ENCODE assay signal across 16 cellular contexts in genomic region chr20:51888186-51888790, GRCh38.
DNase-seq lines count a peak whose midpoint lies in the region; ATAC-seq and TF ChIP-seq lines count a peak whose summit lies in the region.
"Had no signal": no experiment of that assay in that cellular context is flagged by ENCODE, and none has a peak within 500 bp of the region (broad histone marks: within the 10 kb centered on the region; RNA-seq: fewer than 3 reads in every experiment).

No MANE protein-coding gene starts in this region.

- H2AK5ac ChIP-seq in neuronal stem cell (ENCODE audit: low read depth, low read length) = no peak overlapping the region

- no peak for TF ChIP-seq CTCF in GM23338 (conservative IDR thresholded peaks at IDR 0.05; ENCODE audit: low read depth in 2 of 2)
- TF ChIP-seq CTCF in GM10248 (IDR thresholded peaks at IDR 0.05; ENCODE audit: control extremely low read depth, extremely low read depth, low read depth, missing control alignments) = no peak
- no peak for TF ChIP-seq CTCF in spleen (IDR thresholded peaks at IDR 0.05 in 8 of 11, conservative IDR thresholded peaks at IDR 0.05 in 3 of 11)

- intact Hi-C loops in spleen (cut with DNase I; ENCODE audit: low total_unique reads) = no loop called here

- no peak overlapping the region for H4K8ac ChIP-seq in neuronal stem cell (ENCODE audit: low read depth, low read length)

- H3K18ac ChIP-seq in neuronal stem cell (ENCODE audit: low read length) = no peak overlapping the region

- CTCF ChIA-PET in GM10248 (lab: Yijun Ruan, JAX) = no interaction called here

- H3K23ac ChIP-seq in neuronal stem cell (ENCODE audit: low read depth, low read length, poor library complexity) = no peak overlapping the region

- no peak overlapping the region for H3K4ac ChIP-seq in neuronal stem cell (ENCODE audit: low read length)

- H2BK12ac ChIP-seq in neuronal stem cell (ENCODE audit: low read length) = no peak overlapping the region

- no peaks in the 10 kb centered on the region for H3K36me3 Mint-ChIP-seq in GM23338 (ENCODE audit: low read depth)

- H3K27ac ChIP-seq in GM23338 (ENCODE audit: low read depth) (peak overlapping the region; percentile 78; the same call in 1 of the 2 replicates), iPS-18a (ENCODE audit: low read length) (no peak overlapping the region), neuronal stem cell (replicated peaks; ENCODE audit: low read length) (peak overlapping the region; percentile 88), spleen (no peak overlapping the region)
- H3K27ac ChIP-seq: A549; BLaER1 treated with 17β-estradiol and CSF1 and Interleukin-3, amounts not matched to agents 10 nM and 100 nM; RWPE1 had no signal

- peaks cover 37% of the 10 kb centered on the region for H3K4me1 Mint-ChIP-seq in GM23338

- H2BK15ac ChIP-seq in neuronal stem cell (ENCODE audit: low read length) = no peak overlapping the region

- H3K9me2 ChIP-seq in GM23338 (ENCODE audit: insufficient read depth) = no peaks in the 10 kb centered on the region

- no peaks in the 10 kb centered on the region for H3K36me3 ChIP-seq in GM23338 (ENCODE audit: insufficient read depth)
- no peaks in the 10 kb centered on the region for H3K36me3 ChIP-seq in iPS-18a (ENCODE audit: control insufficient read depth, low read depth, low read length)
- no peaks in the 10 kb centered on the region for H3K36me3 ChIP-seq in neuronal stem cell (replicated peaks in 1 of 2; ENCODE audit: control insufficient read depth in 2 of 2, insufficient read depth in 2 of 2, low read length in 2 of 2)
- H3K36me3 ChIP-seq in spleen = no peaks in the 10 kb centered on the region
- H3K36me3 ChIP-seq: BLaER1 treated with 17β-estradiol and CSF1 and Interleukin-3, amounts not matched to agents 10 nM and 100 nM had no signal

- H3K79me1 ChIP-seq in neuronal stem cell (ENCODE audit: low read depth, low read length) = no peaks in the 10 kb centered on the region

- no peaks in the 10 kb centered on the region for H4K20me1 ChIP-seq in GM23338 (replicated peaks; ENCODE audit: insufficient read depth)
- H4K20me1 ChIP-seq: BLaER1 treated with 17β-estradiol and CSF1 and Interleukin-3, amounts not matched to agents 10 nM and 100 nM had no signal

- no CpG with 5 or more reads among the region's 11 CpGs for WGBS in neuronal stem cell (ENCODE audit: extremely low coverage in 2 of 2, insufficient read length in 2 of 2, insufficient replicate concordance in 1 of 2), 2 donors
- WGBS in spleen, 5 donors = 81 to 90% (median 84%) methylated on average over 11 of the region's 11 CpGs

- H3K4me3 ChIP-seq in GM23338 (no peak overlapping the region; the same call in 1 of the 2 replicates), iPS-18a (ENCODE audit: low read length) (peak overlapping the region; percentile 2), neuronal stem cell (ENCODE audit: low read length in 2 of 2) (peak overlapping the region in 1 of 2 donors; percentile 10), spleen (no peak overlapping the region)
- H3K4me3 ChIP-seq: A549; BLaER1 treated with 17β-estradiol and CSF1 and Interleukin-3, amounts not matched to agents 10 nM and 100 nM had no signal

- no peaks in the 10 kb centered on the region for H3K27me3 ChIP-seq in GM23338 (ENCODE audit: insufficient read depth)
- no peaks in the 10 kb centered on the region for H3K27me3 ChIP-seq in iPS-18a (ENCODE audit: control insufficient read depth, insufficient read depth, low read length)
- no peaks in the 10 kb centered on the region for H3K27me3 ChIP-seq in neuronal stem cell (ENCODE audit: control insufficient read depth in 3 of 3, insufficient read depth in 3 of 3, low read depth in 1 of 3, low read length in 3 of 3)
- peaks cover 0 to 2% (median 0%) of the 10 kb centered on the region in 7 donors for H3K27me3 ChIP-seq in spleen (replicated peaks in 1 of 7)
- H3K27me3 ChIP-seq: BLaER1 treated with 17β-estradiol and CSF1 and Interleukin-3, amounts not matched to agents 10 nM and 100 nM had no signal

- H3K9me3 ChIP-seq in iPS-18a (ENCODE audit: control insufficient read depth, low read depth, low read length) (no peaks in the 10 kb centered on the region), neuronal stem cell (replicated peaks in 1 of 2; ENCODE audit: control insufficient read depth in 2 of 2, insufficient read depth in 1 of 2, low read depth in 1 of 2, low read length in 2 of 2) (no peaks in the 10 kb centered on the region), spleen (no peaks in the 10 kb centered on the region)
- H3K9me3 ChIP-seq: A549; BLaER1 treated with 17β-estradiol and CSF1 and Interleukin-3, amounts not matched to agents 10 nM and 100 nM had no signal

- no peaks in the 10 kb centered on the region for H3K9me3 Mint-ChIP-seq in GM23338

- DNase-seq in GM23338 (ENCODE audit: low spot score) = peak; percentile 16
- DNase-seq in NCI-H146 treated with DMSO at 0.1 percent for 48 hours (lab: John Stamatoyannopoulos, UW; ENCODE audit: unreplicated experiment) = peak; percentile 20
- DNase-seq in neuronal stem cell (ENCODE audit: low spot score) = peak; percentile 70
- DNase-seq in GM10248 (ENCODE audit: extremely low spot score) = no peak
- DNase-seq in spleen = no peak
- no peak for DNase-seq in NOMO-1 (lab: John Stamatoyannopoulos, UW; ENCODE audit: unreplicated experiment in 2 of 2)
- DNase-seq: DMS 273 treated with DMSO at 0.1 percent for 48 hours, H7, NCI-H1048, NCI-H1694 treated with DMSO at 0.1 percent for 48 hours, NCI-H2107, NCI-H446 had no signal

- peaks cover 8% of the 10 kb centered on the region; the same call in 1 of the 2 replicates for H3F3A ChIP-seq in GM23338 (replicated peaks; ENCODE audit: low read depth)

- H3K79me2 ChIP-seq in GM23338 (replicated peaks; ENCODE audit: insufficient read depth) = no peaks in the 10 kb centered on the region

- no peak for TF ChIP-seq POLR2A in spleen (IDR thresholded peaks at IDR 0.05)

- H3K27ac Mint-ChIP-seq in GM23338 = peak overlapping the region; percentile 66; the same call in 1 of the 2 replicates

- H3K4me2 ChIP-seq in GM23338 (peak overlapping the region; percentile 30), neuronal stem cell (ENCODE audit: insufficient read depth, low read length, poor library complexity, severe bottlenecking) (peak overlapping the region; percentile 35)
- H3K4me2 ChIP-seq: A549; BLaER1 treated with 17β-estradiol and CSF1 and Interleukin-3, amounts not matched to agents 10 nM and 100 nM had no signal

- ATAC-seq in GM23338 = no peak; the same call in 1 of the 3 replicates
- ATAC-seq: A549 had no signal

- H2AFZ ChIP-seq in GM23338 (peak overlapping the region; percentile 3; the same call in 1 of the 2 replicates), neuronal stem cell (ENCODE audit: low read length) (peak overlapping the region; percentile 87)

- H3K4me3 Mint-ChIP-seq in GM23338 = no peak overlapping the region

- no peaks in the 10 kb centered on the region for H3K27me3 Mint-ChIP-seq in GM23338 (ENCODE audit: insufficient read depth, low read depth, poor library complexity)

- no peak overlapping the region for H3K14ac ChIP-seq in neuronal stem cell (ENCODE audit: low read length)

- H2BK5ac ChIP-seq in neuronal stem cell (ENCODE audit: low read length) = no peak overlapping the region

- H3K4me1 ChIP-seq in GM23338 (ENCODE audit: insufficient read depth) = peaks cover 32% of the 10 kb centered on the region
- peaks cover 36% of the 10 kb centered on the region for H3K4me1 ChIP-seq in iPS-18a (ENCODE audit: control insufficient read depth, low read depth, low read length)
- H3K4me1 ChIP-seq in neuronal stem cell (ENCODE audit: control insufficient read depth in 2 of 2, insufficient read depth in 1 of 2, low read depth in 1 of 2, low read length in 2 of 2) = peaks cover 13 to 24% of the 10 kb centered on the region in 2 donors
- H3K4me1 ChIP-seq in spleen = no peaks in the 10 kb centered on the region

- H3K9ac ChIP-seq in iPS-18a (ENCODE audit: low read length) = no peak overlapping the region
- H3K9ac ChIP-seq in neuronal stem cell (ENCODE audit: low read depth, low read length, poor library complexity) = no peak overlapping the region
- H3K9ac ChIP-seq: BLaER1 treated with 17β-estradiol and CSF1 and Interleukin-3, amounts not matched to agents 10 nM and 100 nM had no signal

- H2BK120ac ChIP-seq in neuronal stem cell (ENCODE audit: low read depth, low read length) = no peak overlapping the region

- no peak overlapping the region for H4K91ac ChIP-seq in neuronal stem cell (ENCODE audit: low read depth, low read length, poor library complexity)

- POLR2A ChIA-PET in GM10248 (lab: Yijun Ruan, JAX) = no interaction called here

TF ChIP-seq in GM23338, 12 proteins besides CTCF, POLR2A, EP300 and RAD21 (continues in another document):
- no peak for TF ChIP-seq EZH2phosphoT487 (IDR thresholded peaks at IDR 0.05; ENCODE audit: unreplicated experiment)

Comparison
In these comparisons a context has a peak if more than half of its experiments do, and no peak if none do; other contexts are left out.
1. DNase-seq: peak in GM23338 (single experiment), NCI-H146 treated with DMSO at 0.1 percent for 48 hours (single experiment) and neuronal stem cell (single experiment); none in GM10248 (single experiment), spleen (single experiment) and NOMO-1 (0 of 2).
2. H3K27ac ChIP-seq: peak in GM23338 (single experiment) and neuronal stem cell (single experiment); none in iPS-18a (single experiment) and spleen (0 of 8).